In genomic region chr19:54674021-54674617, GRCh38 we compare ENCODE assay signal across 10 cellular contexts. TPM values are rescaled to one million over a fixed set of nuclear protein-coding genes. Genes with fewer than 3 reads are reported as not detected.
DNase-seq lines count a peak whose midpoint lies in the region; ATAC-seq, FAIRE-seq and TF ChIP-seq lines count a peak whose summit lies in the region.
"Had no signal": no experiment of that assay in that cellular context is flagged by ENCODE, and none has a peak within 500 bp of the region (broad histone marks: within the 10 kb centered on the region; RNA-seq: fewer than 3 reads in every experiment).

No MANE protein-coding gene starts in this region.

- H3K9me3 ChIP-seq in AG04450 (ENCODE audit: control insufficient read depth, insufficient read depth, low read length) (peaks cover 10% of the 10 kb centered on the region), spleen (peaks cover 0 to 4% (median 0%) of the 10 kb centered on the region in 8 donors)

- intact Hi-C loops in spleen (cut with DNase I; ENCODE audit: low total_unique reads) = loop anchor here (5.0 kb wide), 1 partner anchor 192 kb away; no protein-coding TSS in a partner anchor

- TF ChIP-seq POLR2A in spleen (IDR thresholded peaks at IDR 0.05) = no peak

- 52 to 63% (median 57%) methylated on average over 2 of the region's 2 CpGs for WGBS in spleen, 5 donors

- H3K27me3 ChIP-seq in AG04450 (ENCODE audit: control insufficient read depth, insufficient read depth, low read length) (no peaks in the 10 kb centered on the region), spleen (replicated peaks in 1 of 7) (peaks cover 0 to 35% (median 0%) of the 10 kb centered on the region in 7 donors)

- no peaks in the 10 kb centered on the region for H3K36me3 Mint-ChIP-seq in T-helper 2 cell treated with Interferon-gamma antibody and Interleukin-4, amounts not matched to agents 5 μg/mL and 100 μg/mL, for 36 hours (ENCODE audit: low read depth)

- no peak overlapping the region for H3K4me3 Mint-ChIP-seq in T-helper 2 cell treated with Interferon-gamma antibody and Interleukin-4, amounts not matched to agents 5 μg/mL and 100 μg/mL, for 36 hours

- no peak for ATAC-seq in HG02759 (IDR thresholded peaks at IDR 0.05; ENCODE audit: unreplicated experiment)

- FAIRE-seq in GM18507 (lab: Jason Lieb, UNC) = peak; percentile 80

- H3K27ac Mint-ChIP-seq in T-helper 2 cell treated with Interferon-gamma antibody and Interleukin-4, amounts not matched to agents 5 μg/mL and 100 μg/mL, for 36 hours = no peak overlapping the region

- H3K4me3 ChIP-seq in AG04450 (ENCODE audit: low read depth, low read length) (no peak overlapping the region), spleen (no peak overlapping the region)

- no peaks in the 10 kb centered on the region for H3K9me3 Mint-ChIP-seq in T-helper 2 cell treated with Interferon-gamma antibody and Interleukin-4, amounts not matched to agents 5 μg/mL and 100 μg/mL, for 36 hours

- H3K4me1 ChIP-seq in spleen = peaks cover 0 to 14% (median 0%) of the 10 kb centered on the region in 6 donors

- CTCF ChIA-PET in AG04450 (lab: Charles Lee) = interaction anchor here (1.1 to 5.2 kb wide), 5 partner anchors 14 to 293 kb away, joined by 3 to 33 read pairs (median 4); no protein-coding TSS in a partner anchor

- no peaks in the 10 kb centered on the region for H3K27me3 Mint-ChIP-seq in T-helper 2 cell treated with Interferon-gamma antibody and Interleukin-4, amounts not matched to agents 5 μg/mL and 100 μg/mL, for 36 hours (ENCODE audit: low read depth)

- DNase-seq in AG04450 (ENCODE audit: low read depth, low spot score) (no peak), GM18507 (ENCODE audit: extremely low spot score, insufficient read length, low read depth) (no peak), NCI-H774 (lab: John Stamatoyannopoulos, UW) (peak; percentile 17), dermis microvascular lymphatic vessel endothelial cell (ENCODE audit: low read depth in 2 of 2) (peak; percentile 11 to 52), spleen (no peak), NCI-H187 (lab: John Stamatoyannopoulos, UW) (no peak)
- DNase-seq in T-helper 2 cell treated with Interferon-gamma antibody and Interleukin-4, amounts not matched to agents 5 μg/mL and 100 μg/mL, for 36 hours (ENCODE audit: low spot score) = no peak

- POLR2A ChIA-PET in AG04450 (lab: Yijun Ruan, JAX) = no interaction called here

- H3K36me3 ChIP-seq in spleen = no peaks in the 10 kb centered on the region

- H3K4me1 Mint-ChIP-seq in T-helper 2 cell treated with Interferon-gamma antibody and Interleukin-4, amounts not matched to agents 5 μg/mL and 100 μg/mL, for 36 hours (ENCODE audit: low read depth) = peaks cover 2% of the 10 kb centered on the region

- peak; percentile 34; the same call in 1 of the 2 replicates for TF ChIP-seq CTCF in AG04450 (IDR thresholded peaks at IDR 0.05; ENCODE audit: low read depth, low read length)
- peak in 10 of 11 experiments; percentile 17 to 69 (median 58) for TF ChIP-seq CTCF in spleen (IDR thresholded peaks at IDR 0.05 in 8 of 11, conservative IDR thresholded peaks at IDR 0.05 in 3 of 11)

- no peak overlapping the region for H3K27ac ChIP-seq in AG04450 (ENCODE audit: low read depth, low read length)
- no peak overlapping the region for H3K27ac ChIP-seq in spleen
- H3K27ac ChIP-seq: epithelial cell of prostate had no signal

RNA-seq across cellular contexts. Expression of gene LILRB4, which starts 11.3 kb away (rescaled TPM):
- polyA plus RNA-seq in AG04450 (2011; rRNA removed) (0.06 and 0.10 TPM in 2 replicates), spleen (10 to 100 TPM; 11.2 to 16.6 (median 12.0) TPM)
- not detected in 2 replicates for polyA minus RNA-seq in AG04450 (2011; rRNA and poly(A)+ RNA removed)
- total RNA-seq in dermis microvascular lymphatic vessel endothelial cell (not detected in 2 replicates), spleen (10 to 100 TPM; 16.4 to 40.3 (median 33.4) TPM)

RNA-seq across cellular contexts. Expression of gene LILRB1, which starts 43.8 kb away (rescaled TPM):
- polyA plus RNA-seq in AG04450 (2011; rRNA removed) (not detected in 2 replicates), spleen (10 to 100 TPM; 23.5 to 56.4 (median 43.0) TPM)
- polyA minus RNA-seq in AG04450 (2011; rRNA and poly(A)+ RNA removed) = not detected in 2 replicates
- total RNA-seq in dermis microvascular lymphatic vessel endothelial cell (0.13 TPM in 1 of 2 replicates, not detected in the other), spleen (100 to 1,000 TPM in 6 of 7 donors, 10 to 100 TPM in 1; 66.2 to 249 (median 166) TPM)

RNA-seq across cellular contexts. Expression of gene KIR3DL3, which starts 50.1 kb away (rescaled TPM):
- polyA plus RNA-seq in AG04450 (2011; rRNA removed) = not detected in 2 replicates
- polyA minus RNA-seq in AG04450 (2011; rRNA and poly(A)+ RNA removed) = not detected in 2 replicates
- not detected in 2 replicates for total RNA-seq in dermis microvascular lymphatic vessel endothelial cell
- total RNA-seq in spleen = not detected
- not detected for polyA plus RNA-seq in spleen
- total RNA-seq: temporal lobe had no signal

Comparison
In these comparisons a context has a peak if more than half of its experiments do, and no peak if none do; other contexts are left out.
1. DNase-seq: peak in NCI-H774 (single experiment) and dermis microvascular lymphatic vessel endothelial cell (2 of 2); none in AG04450 (single experiment), GM18507 (single experiment), spleen (single experiment), NCI-H187 (0 of 2) and T-helper 2 cell treated with Interferon-gamma antibody and Interleukin-4, amounts not matched to agents 5 μg/mL and 100 μg/mL, for 36 hours (single experiment).
2. RNA of gene LILRB4, which starts 11.3 kb away (total RNA-seq): 16.4 to 40.3 TPM in spleen; not detected in dermis microvascular lymphatic vessel endothelial cell; every median in the first group is over 10 times any median in the second.
3. RNA of gene LILRB1, which starts 43.8 kb away (total RNA-seq): 66.2 to 249 TPM in spleen; 0.13 TPM in dermis microvascular lymphatic vessel endothelial cell; every median in the first group is over 10 times any median in the second.